8 cellular contexts compared by ENCODE assay signal in the genomic region with DNA sequence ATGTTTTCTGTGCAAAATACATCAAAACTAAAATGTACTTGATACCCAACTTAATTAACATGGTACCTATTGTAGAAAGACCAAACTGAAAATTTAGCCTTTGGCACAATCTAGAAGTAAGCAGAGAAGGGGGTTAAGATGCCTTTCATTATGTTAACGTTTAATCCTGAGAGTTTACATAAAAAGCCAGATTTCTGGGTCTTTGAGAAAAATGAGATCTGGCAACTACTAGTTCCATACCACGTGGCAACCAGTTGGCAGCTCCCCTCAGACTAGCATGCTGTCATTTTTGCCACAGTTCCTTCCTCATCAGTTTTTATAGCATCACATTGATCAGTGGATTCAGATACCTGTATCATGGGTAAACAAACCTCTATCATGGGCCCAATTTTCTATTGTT. TPM values are rescaled to one million over a fixed set of nuclear protein-coding genes. Genes with fewer than 3 reads are reported as not detected.
DNase-seq lines count a peak whose midpoint lies in the region; ATAC-seq, FAIRE-seq and TF ChIP-seq lines count a peak whose summit lies in the region.

No MANE protein-coding gene starts in this region.

- H3K79me2 ChIP-seq in endothelial cell of umbilical vein (ENCODE audit: control insufficient read depth, insufficient read depth, low read length): peaks cover 87% of the 10 kb centered on the region

- no peak for FAIRE-seq in endothelial cell of umbilical vein (lab: Jason Lieb, UNC)

- no peak overlapping the region for H2AFZ ChIP-seq in endothelial cell of umbilical vein (ENCODE audit: low read depth, low read length)

- POLR2A ChIA-PET in endothelial cell of umbilical vein (lab: Charles Lee): no interaction called here

- BruUV-seq in endothelial cell of umbilical vein (replicated peaks; lab: Mats Ljungman, UMichigan): no TSS peak

- DNase-seq in activated naive CD4-positive, alpha-beta T cell treated with anti-CD3 and anti-CD28 coated beads, Interleukin-2, amount 50 U/mL, for 16 hours: no peak
- DNase-seq in RKO (ENCODE audit: low spot score): peak; percentile 75
- DNase-seq in endothelial cell of umbilical vein (ENCODE audit: low read depth, low spot score): peak; percentile 27
- DNase-seq in retinal pigment epithelial cell (ENCODE audit: low read depth): no peak
- DNase-seq in T-helper 9 cell: no peak
- no peak for DNase-seq in activated CD4-positive, alpha-beta T cell treated with anti-CD3 and anti-CD28 coated beads for 48 hours

- dilution Hi-C loops in endothelial cell of umbilical vein (cut with MboI; ENCODE audit: extremely low pct_ligation_motif_present, low sequenced_read_pairs): no loop called here

- peaks cover 29% of the 10 kb centered on the region for H3K4me1 ChIP-seq in endothelial cell of umbilical vein (ENCODE audit: control insufficient read depth, extremely low read depth, insufficient read depth, low read length)

- H3K27ac ChIP-seq in endothelial cell of umbilical vein (ENCODE audit: insufficient read depth, low read depth, low read length): peak overlapping the region; percentile 65

- CTCF ChIA-PET in endothelial cell of umbilical vein (lab: Charles Lee): no interaction called here

- TF ChIP-seq CTCF in endothelial cell of umbilical vein (IDR thresholded peaks at IDR 0.05; ENCODE audit: extremely low read depth in 1 of 2, insufficient read depth in 1 of 2, low read depth in 1 of 2, low read length in 2 of 2): no peak
- no peak for TF ChIP-seq CTCF in retinal pigment epithelial cell (conservative IDR thresholded peaks at IDR 0.05; ENCODE audit: low read depth, low read length)

- H3K4me3 Mint-ChIP-seq in activated naive CD4-positive, alpha-beta T cell treated with anti-CD3 and anti-CD28 coated beads, Interleukin-2, amount 50 U/mL, for 24 hours: peak overlapping the region; percentile 99

- peak overlapping the region; percentile 86 for H3K27ac Mint-ChIP-seq in activated naive CD4-positive, alpha-beta T cell treated with anti-CD3 and anti-CD28 coated beads, Interleukin-2, amount 50 U/mL, for 24 hours

- peak overlapping the region; percentile 27 to 86 (median 78) for H3K4me3 ChIP-seq in endothelial cell of umbilical vein (replicated peaks in 1 of 3; ENCODE audit: insufficient read depth in 1 of 3, low read depth in 1 of 3, low read length in 3 of 3)
- H3K4me3 ChIP-seq in retinal pigment epithelial cell (ENCODE audit: low read length): peak overlapping the region; percentile 91

- H3K9me3 Mint-ChIP-seq in activated naive CD4-positive, alpha-beta T cell treated with anti-CD3 and anti-CD28 coated beads, Interleukin-2, amount 50 U/mL, for 24 hours: no peaks in the 10 kb centered on the region

- ATAC-seq in GM19467 (IDR thresholded peaks at IDR 0.05; ENCODE audit: unreplicated experiment): no peak

- H3K36me3 ChIP-seq in endothelial cell of umbilical vein (ENCODE audit: control insufficient read depth in 2 of 2, extremely low read depth in 1 of 2, insufficient read depth in 2 of 2, low read length in 2 of 2): no peaks in the 10 kb centered on the region

- peak overlapping the region; percentile 91 for H3K9ac ChIP-seq in endothelial cell of umbilical vein (replicated peaks; ENCODE audit: extremely low read depth, insufficient read depth, low read length)

- intact Hi-C loops in endothelial cell of umbilical vein (cut with micrococcal nuclease): no loop called here

- TF ChIP-seq POLR2A in endothelial cell of umbilical vein (IDR thresholded peaks at IDR 0.05; ENCODE audit: low read depth, low read length): no peak

- no peaks in the 10 kb centered on the region for H3K27me3 ChIP-seq in endothelial cell of umbilical vein (ENCODE audit: control insufficient read depth in 2 of 2, insufficient read depth in 2 of 2, low read length in 2 of 2)

- H3K4me1 Mint-ChIP-seq in activated naive CD4-positive, alpha-beta T cell treated with anti-CD3 and anti-CD28 coated beads, Interleukin-2, amount 50 U/mL, for 24 hours: peaks cover 78% of the 10 kb centered on the region

- peak overlapping the region; percentile 99 for H3K4me2 ChIP-seq in endothelial cell of umbilical vein (ENCODE audit: insufficient read depth, low read length)

- no peaks in the 10 kb centered on the region for H3K9me3 ChIP-seq in endothelial cell of umbilical vein (replicated peaks; ENCODE audit: control insufficient read depth, insufficient read depth, low read length)

- peaks cover 11% of the 10 kb centered on the region for H3K36me3 Mint-ChIP-seq in activated naive CD4-positive, alpha-beta T cell treated with anti-CD3 and anti-CD28 coated beads, Interleukin-2, amount 50 U/mL, for 24 hours

- no peaks in the 10 kb centered on the region for H3K9me1 ChIP-seq in endothelial cell of umbilical vein (replicated peaks; ENCODE audit: control insufficient read depth, extremely low read depth, insufficient read depth, low read length)

- H3K27me3 Mint-ChIP-seq in activated naive CD4-positive, alpha-beta T cell treated with anti-CD3 and anti-CD28 coated beads, Interleukin-2, amount 50 U/mL, for 24 hours: no peaks in the 10 kb centered on the region

- H4K20me1 ChIP-seq in endothelial cell of umbilical vein (replicated peaks; ENCODE audit: control insufficient read depth, extremely low read depth, insufficient read depth, low read length): peaks cover 2% of the 10 kb centered on the region

TF ChIP-seq in endothelial cell of umbilical vein, 7 proteins besides CTCF, POLR2A, EP300 and RAD21:
- TF ChIP-seq POLR2AphosphoS5 (IDR thresholded peaks at IDR 0.05; ENCODE audit: insufficient read depth, low read depth, low read length) (no peak), GATA2 (IDR thresholded peaks at IDR 0.05; ENCODE audit: insufficient read depth, insufficient read length, low read depth, low read length) (no peak), JUN (IDR thresholded peaks at IDR 0.05; ENCODE audit: borderline replicate concordance, insufficient read depth, insufficient read length, low read depth) (no peak), FOS (IDR thresholded peaks at IDR 0.05; ENCODE audit: borderline replicate concordance, insufficient read depth, low read length) (no peak), EZH2 (IDR thresholded peaks at IDR 0.05; ENCODE audit: borderline replicate concordance, low read depth, low read length, severe bottlenecking) (no peak), MYC (IDR thresholded peaks at IDR 0.05; ENCODE audit: low read depth, low read length) (no peak)
- TF ChIP-seq, protein P1, sequence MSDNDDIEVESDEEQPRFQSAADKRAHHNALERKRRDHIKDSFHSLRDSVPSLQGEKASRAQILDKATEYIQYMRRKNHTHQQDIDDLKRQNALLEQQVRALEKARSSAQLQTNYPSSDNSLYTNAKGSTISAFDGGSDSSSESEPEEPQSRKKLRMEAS (IDR thresholded peaks at IDR 0.05; ENCODE audit: insufficient read depth, insufficient read length): peak; percentile 56

RNA-seq across cellular contexts. Expression of a gene that starts 1.5 kb away (rescaled TPM):
- total RNA-seq in endothelial cell of umbilical vein: 60.3 and 61.8 TPM in 2 replicates
- polyA plus RNA-seq in endothelial cell of umbilical vein: 10.9 and 11.1 TPM in 2 replicates
- polyA plus RNA-seq in endothelial cell of umbilical vein (2011; cell fraction: cytosol; rRNA removed): 10.0 and 12.5 TPM in 2 replicates
- polyA plus RNA-seq in endothelial cell of umbilical vein (2011; cell fraction: nucleus; rRNA removed): 16.6 and 18.5 TPM in 2 replicates
- 18.1 and 28.2 TPM in 2 replicates for polyA plus RNA-seq in endothelial cell of umbilical vein (2012)
- polyA minus RNA-seq in endothelial cell of umbilical vein: 60.6 and 73.4 TPM in 2 replicates
- polyA minus RNA-seq in endothelial cell of umbilical vein (2011; cell fraction: cytosol; rRNA and poly(A)+ RNA removed): 87.3 TPM
- polyA minus RNA-seq in endothelial cell of umbilical vein (2011; cell fraction: nucleus; rRNA and poly(A)+ RNA removed): 46.7 and 58.2 TPM in 2 replicates

RNA-seq across cellular contexts. Expression of a gene that starts 1.8 kb away (rescaled TPM):
- 45.6 and 50.8 TPM in 2 replicates for total RNA-seq in endothelial cell of umbilical vein
- 6.7 and 9.8 TPM in 2 replicates for polyA plus RNA-seq in endothelial cell of umbilical vein
- polyA plus RNA-seq in endothelial cell of umbilical vein (2011; cell fraction: cytosol; rRNA removed): 15.0 and 18.0 TPM in 2 replicates
- 18.1 and 20.2 TPM in 2 replicates for polyA plus RNA-seq in endothelial cell of umbilical vein (2011; cell fraction: nucleus; rRNA removed)
- 28.5 and 45.7 TPM in 2 replicates for polyA plus RNA-seq in endothelial cell of umbilical vein (2012)
- 14.6 and 15.0 TPM in 2 replicates for polyA minus RNA-seq in endothelial cell of umbilical vein
- polyA minus RNA-seq in endothelial cell of umbilical vein (2011; cell fraction: cytosol; rRNA and poly(A)+ RNA removed): 28.5 TPM
- 29.5 and 31.8 TPM in 2 replicates for polyA minus RNA-seq in endothelial cell of umbilical vein (2011; cell fraction: nucleus; rRNA and poly(A)+ RNA removed)

RNA-seq across cellular contexts. Expression of a gene that starts 44.3 kb away (rescaled TPM):
- 21.5 and 22.2 TPM in 2 replicates for total RNA-seq in endothelial cell of umbilical vein
- polyA plus RNA-seq in endothelial cell of umbilical vein: 8.1 and 13.1 TPM in 2 replicates
- polyA plus RNA-seq in endothelial cell of umbilical vein (2011; cell fraction: cytosol; rRNA removed): 11.9 and 15.3 TPM in 2 replicates
- 3.5 and 6.7 TPM in 2 replicates for polyA plus RNA-seq in endothelial cell of umbilical vein (2011; cell fraction: nucleus; rRNA removed)
- 13.4 and 34.0 TPM in 2 replicates for polyA plus RNA-seq in endothelial cell of umbilical vein (2012)
- 1.6 and 2.3 TPM in 2 replicates for polyA minus RNA-seq in endothelial cell of umbilical vein
- 4.8 TPM for polyA minus RNA-seq in endothelial cell of umbilical vein (2011; cell fraction: cytosol; rRNA and poly(A)+ RNA removed)
- polyA minus RNA-seq in endothelial cell of umbilical vein (2011; cell fraction: nucleus; rRNA and poly(A)+ RNA removed): 2.8 and 3.7 TPM in 2 replicates

Comparison
In these comparisons a context has a peak if more than half of its experiments do, and no peak if none do; other contexts are left out.
1. DNase-seq: peak in RKO (single experiment) and endothelial cell of umbilical vein (single experiment); none in activated naive CD4-positive, alpha-beta T cell treated with anti-CD3 and anti-CD28 coated beads, Interleukin-2, amount 50 U/mL, for 16 hours (single experiment), retinal pigment epithelial cell (single experiment), T-helper 9 cell (single experiment) and activated CD4-positive, alpha-beta T cell treated with anti-CD3 and anti-CD28 coated beads for 48 hours (single experiment).